Comparison of ENCODE assay signal across 6 cellular contexts in the genomic region with DNA sequence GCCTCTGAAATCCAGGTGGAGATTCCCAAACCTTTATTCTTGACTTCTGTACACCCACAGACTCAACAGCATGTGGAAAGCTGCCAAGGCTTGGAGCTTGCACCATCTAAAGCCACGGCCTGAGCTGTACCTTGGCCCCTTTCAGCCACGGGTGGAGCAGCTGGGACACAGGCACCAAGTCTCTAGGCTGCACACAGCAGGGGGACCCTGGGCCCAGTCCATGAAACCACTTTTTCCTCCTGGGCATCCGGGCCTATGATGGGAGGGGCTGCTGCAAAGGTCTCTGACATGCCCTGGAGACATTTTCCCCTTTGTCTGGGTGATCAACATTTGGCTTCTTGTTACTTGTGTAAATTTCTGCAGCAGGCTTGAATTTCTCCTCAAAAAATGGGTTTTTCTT.
"Had no signal": no experiment of that assay in that cellular context is flagged by ENCODE, and none has a peak within 500 bp of the region (broad histone marks: within the 10 kb centered on the region; RNA-seq: fewer than 3 reads in every experiment).

No MANE protein-coding gene starts in this region.

- H3K36me3 ChIP-seq: HAP-1 had no signal

- H3K9me3 ChIP-seq: HAP-1 had no signal

- H3K27ac ChIP-seq: GM23248 had no signal

- H2AFZ ChIP-seq: GM23248 had no signal

- DNase-seq: GM23248, GOT3, H7, IMR-90 had no signal

- H3K4me1 ChIP-seq: HAP-1 had no signal

- H3K9ac ChIP-seq: GM23248 had no signal

- H3K4me3 ChIP-seq: GM23248, HAP-1, K562 had no signal
